Comparison of ENCODE assay signal across 8 cellular contexts in genomic region chr2:75710577-75711253, GRCh38.
DNase-seq lines count a peak whose midpoint lies in the region; ATAC-seq and TF ChIP-seq lines count a peak whose summit lies in the region.

TSS of gene GCFC2 (minus strand) at chr2:75710915. CDS start at chr2:75710855, 60 bp downstream.

- TF ChIP-seq CTCF in AG09309 (IDR thresholded peaks at IDR 0.05; ENCODE audit: control insufficient read depth, insufficient read depth, low read depth, low read length, missing control alignments), result peak; percentile 39

- peak within 1 kb of the TSS; percentile 67 for H3K4me3 ChIP-seq in AG09309 (ENCODE audit: control insufficient read depth, low read depth, low read length)

- DNase-seq in AG09309 (ENCODE audit: low read depth) (peak; percentile 46), NCI-H2227 treated with DMSO at 0.1 percent for 48 hours (lab: John Stamatoyannopoulos, UW) (peak; percentile 88), islet precursor cell (peak; percentile 95)
- DNase-seq in activated CD4-positive, CD25-positive, alpha-beta regulatory T cell (lab: John Stamatoyannopoulos, UW), result peak; percentile 75 to 83 (median 78)
- peak; percentile 81 for DNase-seq in central memory CD4-positive, alpha-beta T cell
- DNase-seq in stimulated activated CD4-positive, alpha-beta T cell treated with anti-CD3 and anti-CD28 coated beads, Interleukin-15, amount 100 ng/mL, for 1 hour (ENCODE audit: low read depth in 1 of 2, low spot score in 1 of 2), result peak; percentile 65 to 72

- ATAC-seq in GM18909 (IDR thresholded peaks at IDR 0.05; ENCODE audit: poor library complexity, unreplicated experiment) (peak; percentile 94), HG03175 (IDR thresholded peaks at IDR 0.05; ENCODE audit: unreplicated experiment) (peak; percentile 93)

Comparison
In these comparisons a context has a peak if more than half of its experiments do, and no peak if none do; other contexts are left out.
1. Peak in every context shown above with its lines: DNase-seq, ATAC-seq and H3K4me3 ChIP-seq.